18 cellular contexts compared by ENCODE assay signal in the genomic region with DNA sequence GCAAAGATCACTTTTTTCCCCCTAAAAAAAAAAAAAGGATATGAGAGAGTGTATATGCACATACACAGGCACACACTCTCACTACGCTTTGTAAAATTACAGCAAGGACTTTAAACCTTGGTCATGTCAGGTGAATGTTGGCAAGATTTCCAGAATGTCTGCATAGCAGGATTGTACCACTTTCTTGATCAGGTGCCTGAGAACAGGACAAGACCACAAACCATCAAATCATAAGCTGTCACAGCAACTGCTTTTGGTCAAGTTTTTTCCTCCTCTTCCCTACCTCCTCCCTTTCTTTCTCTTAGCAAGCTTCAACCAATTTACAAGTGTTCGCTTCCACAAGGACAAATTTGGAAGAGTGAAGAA. TPM values are rescaled to one million over a fixed set of nuclear protein-coding genes. Genes with fewer than 3 reads are reported as not detected.
"Had no signal": no experiment of that assay in that cellular context is flagged by ENCODE, and none has a peak within 500 bp of the region (broad histone marks: within the 10 kb centered on the region; RNA-seq: fewer than 3 reads in every experiment).

No MANE protein-coding gene starts in this region.

- H3K4me3 ChIP-seq: lung, SK-N-MC, smooth muscle cell, suprapubic skin had no signal

- H3K4me1 ChIP-seq: suprapubic skin had no signal

- H3K9me3 ChIP-seq: suprapubic skin had no signal

- H3K27ac ChIP-seq: SK-N-MC, suprapubic skin, WERI-Rb-1 had no signal

- H3K36me3 ChIP-seq: suprapubic skin, WERI-Rb-1 had no signal

- DNase-seq: activated CD4-positive, alpha-beta T cell treated with anti-CD3 and anti-CD28 coated beads, Interleukin-2, amount 50 U/mL, for 4 hours; effector memory CD8-positive, alpha-beta T cell; foreskin fibroblast; glutamatergic neuron; kidney glomerular epithelial cell; nephron progenitor cell; occipital lobe; stimulated activated CD4-positive, alpha-beta T cell treated with anti-CD3 and anti-CD28 coated beads, Interleukin-4, amount 100 ng/mL, for 1 hour; stimulated activated naive CD8-positive, alpha-beta T cell treated with anti-CD3 and anti-CD28 coated beads, Interleukin-15, amount 100 ng/mL, for 72 hours; trophoblast cell; WERI-Rb-1 had no signal

- H3K27ac Mint-ChIP-seq: activated naive CD8-positive, alpha-beta T cell; activated T-helper 1 cell treated with anti-CD3 and anti-CD28 coated beads, Interleukin-12 subunit alpha, Interleukin-12 subunit beta, Interleukin-2, Interleukin-4 antibody, amounts not matched to agents 30 ng/mL and 10 ng/mL and 1 ng/mL, durations not matched to agents 14 hours and 24 hours and 36 hours; effector memory CD8-positive, alpha-beta T cell; nephron progenitor cell; stimulated activated naive CD8-positive, alpha-beta T cell treated with anti-CD3 and anti-CD28 coated beads, Interleukin-15, amount 100 ng/mL, for 72 hours had no signal

- H3K27me3 ChIP-seq: suprapubic skin had no signal

- H3K36me3 Mint-ChIP-seq: activated naive CD8-positive, alpha-beta T cell had no signal

- H3K4me3 Mint-ChIP-seq: activated naive CD8-positive, alpha-beta T cell; activated T-helper 1 cell treated with anti-CD3 and anti-CD28 coated beads, Interleukin-12 subunit alpha, Interleukin-12 subunit beta, Interleukin-2, Interleukin-4 antibody, amounts not matched to agents 30 ng/mL and 10 ng/mL and 1 ng/mL, durations not matched to agents 14 hours and 24 hours and 36 hours; effector memory CD8-positive, alpha-beta T cell; nephron progenitor cell; stimulated activated naive CD8-positive, alpha-beta T cell treated with anti-CD3 and anti-CD28 coated beads, Interleukin-15, amount 100 ng/mL, for 72 hours had no signal

- H3K4me1 Mint-ChIP-seq: stimulated activated naive CD8-positive, alpha-beta T cell treated with anti-CD3 and anti-CD28 coated beads, Interleukin-15, amount 100 ng/mL, for 72 hours had no signal

- H3K27me3 Mint-ChIP-seq: effector memory CD8-positive, alpha-beta T cell; stimulated activated naive CD8-positive, alpha-beta T cell treated with anti-CD3 and anti-CD28 coated beads, Interleukin-15, amount 100 ng/mL, for 72 hours had no signal

- ATAC-seq: effector memory CD8-positive, alpha-beta T cell; stimulated activated naive CD8-positive, alpha-beta T cell treated with anti-CD3 and anti-CD28 coated beads, Interleukin-15, amount 100 ng/mL, for 72 hours had no signal

- H3K9me3 Mint-ChIP-seq: activated T-helper 1 cell treated with anti-CD3 and anti-CD28 coated beads, Interleukin-12 subunit alpha, Interleukin-12 subunit beta, Interleukin-2, Interleukin-4 antibody, amounts not matched to agents 30 ng/mL and 10 ng/mL and 1 ng/mL, durations not matched to agents 14 hours and 24 hours and 36 hours; nephron progenitor cell had no signal

RNA-seq across cellular contexts. Expression of a gene that starts 15.3 kb away (rescaled TPM):
- total RNA-seq: activated T-helper 1 cell treated with anti-CD3 and anti-CD28 coated beads, Interleukin-12 subunit alpha, Interleukin-12 subunit beta, Interleukin-2, Interleukin-4 antibody, amounts not matched to agents 30 ng/mL and 10 ng/mL and 1 ng/mL, durations not matched to agents 14 hours and 24 hours and 36 hours; T-helper 2 cell treated with Interferon-gamma antibody and Interleukin-4, amounts not matched to agents 100 ng/mL and 5 ng/mL, for 36 hours had no signal
